In genomic region chr16:2784536-2785100, GRCh38 we compare ENCODE assay signal across 8 cellular contexts. TPM values are rescaled to one million over a fixed set of nuclear protein-coding genes. Genes with fewer than 3 reads are reported as not detected.
A peak's percentile ranks its signal among the peaks of the same experiment; 100 is the strongest.
DNase-seq lines count a peak whose midpoint lies in the region; ATAC-seq, FAIRE-seq and TF ChIP-seq lines count a peak whose summit lies in the region.
"Had no signal": no experiment of that assay in that cellular context is flagged by ENCODE, and none has a peak within 500 bp of the region (broad histone marks: within the 10 kb centered on the region; RNA-seq: fewer than 3 reads in every experiment).

No MANE protein-coding gene starts in this region.

- CTCF ChIA-PET in CD8-positive, alpha-beta T cell (lab: Charles Lee): interaction anchor here (1.4 to 2.1 kb wide), 3 partner anchors 11 to 84 kb away, joined by 3 to 8 read pairs (median 7); no protein-coding TSS in a partner anchor
- CTCF ChIA-PET in IMR-90 (lab: Yijun Ruan, JAX) (no interaction called here), H1 (lab: Charles Lee; ENCODE audit: partially characterized antibody) (interaction anchor here (0.6 to 1.7 kb wide), 8 partner anchors 16 to 533 kb away, joined by 3 to 7 read pairs (median 4); no protein-coding TSS in a partner anchor)

- H3K56ac ChIP-seq in IMR-90 (ENCODE audit: extremely low read depth, insufficient read depth, low read length) (no peak overlapping the region), H1 (replicated peaks; ENCODE audit: insufficient read length, low read depth, low read length) (no peak overlapping the region)

- H2BK120ac ChIP-seq in IMR-90 (ENCODE audit: low read depth, low read length): no peak overlapping the region
- H2BK120ac ChIP-seq in H1 (replicated peaks; ENCODE audit: low read depth, low read length): no peak overlapping the region

- peak overlapping the region; percentile 18 for H3K27ac Mint-ChIP-seq in CD8-positive, alpha-beta T cell

- no peak for TF ChIP-seq POLR2A in IMR-90 (IDR thresholded peaks at IDR 0.05; ENCODE audit: low read depth, low read length)
- no peak for TF ChIP-seq POLR2A in H1 (IDR thresholded peaks at IDR 0.05; ENCODE audit: control extremely low read depth in 1 of 2, low read depth in 2 of 2, low read length in 2 of 2)

- no peak for DNase-seq in CD8-positive, alpha-beta T cell
- DNase-seq in IMR-90: no peak
- no peak for DNase-seq in H1 (ENCODE audit: low read depth in 1 of 2, low spot score in 2 of 2)
- peak; percentile 64 for DNase-seq in posterior vena cava (ENCODE audit: low spot score)
- DNase-seq in glomerular visceral epithelial cell (ENCODE audit: extremely low spot score): no peak
- no peak for DNase-seq in small intestine

- H4K5ac ChIP-seq in IMR-90 (ENCODE audit: low read depth, low read length): no peak overlapping the region
- no peak overlapping the region for H4K5ac ChIP-seq in H1 (ENCODE audit: insufficient read length, low read depth, low read length)

- 30% methylated on average over 7 of the region's 15 CpGs; no CpG with 5 or more reads in 1 of the 2 experiments for WGBS in IMR-90 (ENCODE audit: extremely low coverage in 2 of 2, insufficient read length in 1 of 2), 2 experiments
- 80% methylated on average over 14 of the region's 15 CpGs; no CpG with 5 or more reads in 1 of the 2 experiments for WGBS in H1 (ENCODE audit: extremely low coverage in 1 of 2, insufficient coverage in 1 of 2, insufficient read length in 1 of 2, insufficient replicate concordance in 2 of 2, low coverage in 1 of 2, low lambda C conversion rate in 2 of 2, missing lambda C conversion rate in 1 of 2), 2 experiments
- 34 to 50% (median 45%) methylated on average over 15 of the region's 15 CpGs for WGBS in small intestine, 3 donors

- no peak overlapping the region for H3K9ac ChIP-seq in IMR-90 (ENCODE audit: low read depth, low read length)
- no peak overlapping the region; a peak in 1 of 7 replicates for H3K9ac ChIP-seq in H1 (replicated peaks in 1 of 4; ENCODE audit: extremely low read depth in 1 of 4, low read depth in 3 of 4, low read length in 3 of 4)

- ATAC-seq in CD8-positive, alpha-beta T cell: no peak
- ATAC-seq in IMR-90 (ENCODE audit: low read depth): no peak
- no peak for ATAC-seq in HG03439 (IDR thresholded peaks at IDR 0.05; ENCODE audit: unreplicated experiment)

- H3K4me1 Mint-ChIP-seq in CD8-positive, alpha-beta T cell (ENCODE audit: low read depth): peaks cover 9% of the 10 kb centered on the region

- FAIRE-seq in H1 (lab: Jason Lieb, UNC) (no peak), small intestine (lab: Jason Lieb, UNC) (no peak)

- no peaks in the 10 kb centered on the region for H3K36me3 Mint-ChIP-seq in CD8-positive, alpha-beta T cell

- H3K79me1 ChIP-seq in IMR-90 (ENCODE audit: low read depth in 1 of 2, low read length in 2 of 2): no peaks in the 10 kb centered on the region
- no peaks in the 10 kb centered on the region; the same call in 1 of the 2 replicates for H3K79me1 ChIP-seq in H1 (ENCODE audit: low read depth, low read length)

- H2BK12ac ChIP-seq in H1 (ENCODE audit: low read depth, low read length): no peak overlapping the region

- H2BK15ac ChIP-seq in IMR-90 (ENCODE audit: low read depth, low read length): no peak overlapping the region
- H2BK15ac ChIP-seq in H1 (ENCODE audit: low read length): no peak overlapping the region

- TF ChIP-seq CTCF in CD8-positive, alpha-beta T cell (IDR thresholded peaks at IDR 0.05): no peak
- TF ChIP-seq CTCF in IMR-90 (conservative IDR thresholded peaks at IDR 0.05; ENCODE audit: low read depth, low read length) (no peak), H1 (IDR thresholded peaks at IDR 0.05; ENCODE audit: control extremely low read depth in 1 of 3, insufficient read depth in 1 of 3, low read depth in 1 of 3, low read length in 3 of 3) (no peak)

- H3K9me3 Mint-ChIP-seq in CD8-positive, alpha-beta T cell: no peaks in the 10 kb centered on the region

- H2AFZ ChIP-seq in IMR-90 (replicated peaks; ENCODE audit: low read length, poor library complexity) (peak overlapping the region; percentile 41), H1 (ENCODE audit: low read length) (no peak overlapping the region)

- peaks cover 7% of the 10 kb centered on the region for H3K27me3 Mint-ChIP-seq in CD8-positive, alpha-beta T cell (ENCODE audit: low read depth)

- H4K91ac ChIP-seq in IMR-90 (ENCODE audit: insufficient read depth, low read depth, low read length) (no peak overlapping the region), H1 (replicated peaks; ENCODE audit: insufficient read length, low read length) (no peak overlapping the region)

- no peaks in the 10 kb centered on the region for H3K9me3 ChIP-seq in CD8-positive, alpha-beta T cell (ENCODE audit: low read length)
- H3K9me3 ChIP-seq in IMR-90 (ENCODE audit: control insufficient read depth, insufficient read depth, low read length) (no peaks in the 10 kb centered on the region), H1 (ENCODE audit: insufficient read depth in 2 of 2, low read depth in 1 of 2, low read length in 1 of 2) (no peaks in the 10 kb centered on the region), small intestine (ENCODE audit: control insufficient read depth, low read depth) (no peaks in the 10 kb centered on the region)

- TF ChIP-seq EP300 in H1 (IDR thresholded peaks at IDR 0.05; ENCODE audit: borderline replicate concordance in 1 of 2, low read depth in 2 of 2, low read length in 2 of 2): no peak

- H4K8ac ChIP-seq in IMR-90 (ENCODE audit: low read depth in 2 of 2, low read length in 2 of 2) (no peak overlapping the region), H1 (ENCODE audit: extremely low read depth, insufficient read depth, low read length) (peak overlapping the region; percentile 68; the same call in 1 of the 2 replicates)

- H2BK20ac ChIP-seq in IMR-90 (ENCODE audit: low read depth, low read length) (no peak overlapping the region), H1 (ENCODE audit: low read length) (no peak overlapping the region)

- H3K27ac ChIP-seq in CD8-positive, alpha-beta T cell (ENCODE audit: low read depth, low read length): no peak overlapping the region
- H3K27ac ChIP-seq in IMR-90 (ENCODE audit: insufficient read depth, low read length) (no peak overlapping the region), H1 (ENCODE audit: low read depth, low read length) (no peak overlapping the region), small intestine (ENCODE audit: low read depth in 1 of 2, low read length in 1 of 2) (no peak overlapping the region)

- H3K4me1 ChIP-seq in CD8-positive, alpha-beta T cell (ENCODE audit: insufficient read depth, low read length): peaks cover 16% of the 10 kb centered on the region
- H3K4me1 ChIP-seq in IMR-90 (ENCODE audit: control insufficient read depth, insufficient read depth, low read length): no peaks in the 10 kb centered on the region
- H3K4me1 ChIP-seq in H1 (replicated peaks in 1 of 4; ENCODE audit: control insufficient read depth in 3 of 4, insufficient read depth in 4 of 4, low read length in 3 of 4): peaks cover 0 to 3% (median 2%) of the 10 kb centered on the region in 4 experiments; a peak in 1 of 7 replicates
- no peaks in the 10 kb centered on the region for H3K4me1 ChIP-seq in small intestine (ENCODE audit: control insufficient read depth in 2 of 2, insufficient read depth in 1 of 2, low read depth in 1 of 2, low read length in 1 of 2)

- H3K36me3 ChIP-seq in CD8-positive, alpha-beta T cell (ENCODE audit: insufficient read depth, low read length): no peaks in the 10 kb centered on the region
- H3K36me3 ChIP-seq in IMR-90 (ENCODE audit: control insufficient read depth, insufficient read depth, low read length) (no peaks in the 10 kb centered on the region), H1 (ENCODE audit: control insufficient read depth in 2 of 4, insufficient read depth in 4 of 4, low read length in 3 of 4) (no peaks in the 10 kb centered on the region), small intestine (ENCODE audit: control insufficient read depth in 2 of 2, insufficient read depth in 2 of 2, low read length in 2 of 2) (no peaks in the 10 kb centered on the region)

- intact Hi-C loops in CD8-positive, alpha-beta T cell (cut with DNase I, micrococcal nuclease): no loop called here
- intact Hi-C loops in IMR-90 (cut with micrococcal nuclease): no loop called here
- intact Hi-C loops in posterior vena cava (cut with DNase I): no loop called here

- H3K23me2 ChIP-seq in H1 (ENCODE audit: low read depth, low read length): no peaks in the 10 kb centered on the region; the same call in 1 of the 2 replicates

- H4K20me1 ChIP-seq in IMR-90 (ENCODE audit: insufficient read depth, low read length) (no peaks in the 10 kb centered on the region), H1 (replicated peaks in 1 of 2; ENCODE audit: control insufficient read depth in 1 of 2, insufficient read depth in 2 of 2, low read length in 2 of 2) (no peaks in the 10 kb centered on the region)

- peak overlapping the region; percentile 86 for H3K4me3 Mint-ChIP-seq in CD8-positive, alpha-beta T cell

- H3K27me3 ChIP-seq in CD8-positive, alpha-beta T cell (ENCODE audit: insufficient read depth, low read length): no peaks in the 10 kb centered on the region
- H3K27me3 ChIP-seq in IMR-90 (ENCODE audit: control insufficient read depth, insufficient read depth, low read length) (peaks cover 55% of the 10 kb centered on the region), H1 (replicated peaks in 1 of 4; ENCODE audit: control insufficient read depth in 3 of 4, extremely low read depth in 1 of 4, insufficient read depth in 3 of 4, low read length in 3 of 4) (peaks cover 0 to 3% (median 0%) of the 10 kb centered on the region in 4 experiments; a peak in 2 of 7 replicates), small intestine (ENCODE audit: control insufficient read depth in 2 of 2, insufficient read depth in 2 of 2, low read length in 2 of 2) (peaks cover 2 to 13% of the 10 kb centered on the region in 2 donors)

- H3K4me3 ChIP-seq in CD8-positive, alpha-beta T cell (ENCODE audit: low read depth, low read length): peak overlapping the region; percentile 46
- no peak overlapping the region for H3K4me3 ChIP-seq in IMR-90 (ENCODE audit: insufficient read depth, low read depth, low read length)
- no peak overlapping the region; a peak in 1 of 8 replicates for H3K4me3 ChIP-seq in H1 (ENCODE audit: extremely low read depth in 1 of 4, insufficient read depth in 2 of 4, low read depth in 3 of 4, low read length in 4 of 4)
- no peak overlapping the region for H3K4me3 ChIP-seq in small intestine (ENCODE audit: low read depth in 1 of 2, low read length in 2 of 2)

- no peak overlapping the region for H2AK5ac ChIP-seq in IMR-90 (ENCODE audit: low read depth, low read length)
- no peak overlapping the region for H2AK5ac ChIP-seq in H1 (ENCODE audit: low read depth, low read length)

- H3K18ac ChIP-seq in IMR-90 (ENCODE audit: low read depth, low read length) (no peak overlapping the region), H1 (ENCODE audit: extremely low read depth, low read length) (no peak overlapping the region)

- H3K14ac ChIP-seq in IMR-90 (replicated peaks; ENCODE audit: low read depth, low read length) (no peak overlapping the region), H1 (ENCODE audit: insufficient read length) (no peak overlapping the region)

- H3K4me2 ChIP-seq in IMR-90 (ENCODE audit: low read depth, low read length): no peak overlapping the region
- H3K4me2 ChIP-seq in H1 (ENCODE audit: insufficient read depth in 1 of 2, low read depth in 2 of 2, low read length in 2 of 2): no peak overlapping the region; a peak in 1 of 4 replicates

- dilution Hi-C loops in IMR-90 (cut with HindIII; ENCODE audit: low sequenced_read_pairs, unreplicated experiment): no loop called here

- no peaks in the 10 kb centered on the region for H3K79me2 ChIP-seq in H1 (ENCODE audit: control insufficient read depth in 1 of 2, insufficient read depth in 2 of 2, low read length in 2 of 2)

- POLR2A ChIA-PET in CD8-positive, alpha-beta T cell (lab: Charles Lee): interaction anchor here (0.6 to 1.1 kb wide), 3 partner anchors 134 to 1484 kb away, joined by 3 to 4 read pairs (median 4); no protein-coding TSS in a partner anchor
- POLR2A ChIA-PET in IMR-90 (lab: Charles Lee; ENCODE audit: unreplicated experiment): interaction anchor here (0.5 kb wide), 1 partner anchor 102 kb away, joined by 4 read pairs; the partner anchor contains the start of gene KCTD5
- POLR2A ChIA-PET in H1 (lab: Charles Lee; ENCODE audit: partially characterized antibody): interaction anchor here (0.5 to 2.8 kb wide), 12 partner anchors 7 to 818 kb away, joined by 3 to 28 read pairs (median 4); partner anchors contain the start of genes ELOB, RNF151 and SRRM2

- no peaks in the 10 kb centered on the region for H3K9me1 ChIP-seq in IMR-90 (ENCODE audit: insufficient read depth, low read length)

- no peak overlapping the region for H2AK9ac ChIP-seq in IMR-90 (replicated peaks; ENCODE audit: low read depth, low read length, poor library complexity)

- no peak overlapping the region for H3K4ac ChIP-seq in IMR-90 (ENCODE audit: low read depth, low read length)
- H3K4ac ChIP-seq in H1 (replicated peaks; ENCODE audit: insufficient read length, low read depth, low read length): no peak overlapping the region

- H2BK5ac ChIP-seq in IMR-90 (ENCODE audit: low read depth, low read length, poor library complexity, severe bottlenecking): no peak overlapping the region
- H2BK5ac ChIP-seq in H1 (ENCODE audit: low read depth, low read length): no peak overlapping the region

- in situ Hi-C loops in IMR-90 (cut with MboI; ENCODE audit: low sequenced_read_pairs): no loop called here

- no TSS peak for BruUV-seq in IMR-90 (replicated peaks; lab: Mats Ljungman, UMichigan)

- no peak overlapping the region for H3K23ac ChIP-seq in IMR-90 (ENCODE audit: low read depth, low read length)
- H3K23ac ChIP-seq in H1 (ENCODE audit: insufficient read length): no peak overlapping the region

- TF ChIP-seq RAD21 in IMR-90 (IDR thresholded peaks at IDR 0.05; ENCODE audit: low read length): no peak
- no peak for TF ChIP-seq RAD21 in H1 (IDR thresholded peaks at IDR 0.05 in 1 of 2, conservative IDR thresholded peaks at IDR 0.05 in 1 of 2; ENCODE audit: low read depth in 2 of 2, low read length in 2 of 2)

RNA-seq across cellular contexts. Expression of gene PRSS33, which starts 2.7 kb away (rescaled TPM):
- total RNA-seq in CD8-positive, alpha-beta T cell: not detected
- total RNA-seq in IMR-90 (2012; rRNA removed) (not detected in 2 replicates), posterior vena cava (not detected)
- polyA plus RNA-seq in IMR-90 (2012; rRNA removed) (not detected in 2 replicates), H1 (2011; rRNA removed) (0.09 and 0.17 TPM in 2 replicates), small intestine (not detected)
- not detected in 2 replicates for polyA plus RNA-seq in IMR-90 (2012; cell fraction: cytosol; rRNA removed)
- polyA plus RNA-seq in IMR-90 (2012; cell fraction: nucleus; rRNA removed; ENCODE audit: low replicate concordance): not detected in 2 replicates
- total RNA-seq in H1 (2021; fragmentation: NEBNext Ultra II Directional; extraction: Animal tissue kit (Norgen Biotek cat#: 25700)): not detected in 2 replicates
- polyA plus RNA-seq in H1 (2011; cell fraction: cytosol; rRNA removed): 0.16 TPM
- 0.37 TPM for polyA plus RNA-seq in H1 (2011; cell fraction: nucleus; rRNA removed)
- polyA plus RNA-seq in H1 (2012, experiment 1 of 2): not detected in 4 replicates
- 0.13 TPM for polyA plus RNA-seq in H1 (2012, experiment 2 of 2)
- polyA plus RNA-seq in H1 (2013, experiment 1 of 2): 0.12 TPM
- polyA plus RNA-seq in H1 (2013, experiment 2 of 2): 0.02 TPM
- not detected in 2 replicates for polyA minus RNA-seq in H1 (2011; rRNA and poly(A)+ RNA removed)
- polyA minus RNA-seq in H1 (2011; cell fraction: cytosol; rRNA and poly(A)+ RNA removed): not detected
- not detected for polyA minus RNA-seq in H1 (2011; cell fraction: nucleus; rRNA and poly(A)+ RNA removed)
- total RNA-seq: Daoy had no signal

RNA-seq across cellular contexts. Expression of gene ELOB, which starts 7.5 kb away (rescaled TPM):
- 10 to 100 TPM; 70.3 to 71.5 TPM for total RNA-seq in CD8-positive, alpha-beta T cell
- 225 and 5,859 TPM in 2 replicates for total RNA-seq in IMR-90 (2012; rRNA removed)
- 442 and 481 TPM in 2 replicates for polyA plus RNA-seq in IMR-90 (2012; rRNA removed)
- polyA plus RNA-seq in IMR-90 (2012; cell fraction: cytosol; rRNA removed): 442 and 479 TPM in 2 replicates
- polyA plus RNA-seq in IMR-90 (2012; cell fraction: nucleus; rRNA removed; ENCODE audit: low replicate concordance): 142 and 174 TPM in 2 replicates
- 237 and 248 TPM in 2 replicates for total RNA-seq in H1 (2021; fragmentation: NEBNext Ultra II Directional; extraction: Animal tissue kit (Norgen Biotek cat#: 25700))
- polyA plus RNA-seq in H1 (2011; rRNA removed): 1,357 and 1,702 TPM in 2 replicates
- 705 TPM for polyA plus RNA-seq in H1 (2011; cell fraction: cytosol; rRNA removed)
- polyA plus RNA-seq in H1 (2011; cell fraction: nucleus; rRNA removed): 474 TPM
- polyA plus RNA-seq in H1 (2012, experiment 1 of 2): 292 to 520 TPM (median 401 TPM) in 4 replicates
- 2,300 TPM for polyA plus RNA-seq in H1 (2012, experiment 2 of 2)
- 136 TPM for polyA plus RNA-seq in H1 (2013, experiment 1 of 2)
- polyA plus RNA-seq in H1 (2013, experiment 2 of 2): 134 TPM
- polyA minus RNA-seq in H1 (2011; rRNA and poly(A)+ RNA removed): 86.0 and 133 TPM in 2 replicates
- 98.0 TPM for polyA minus RNA-seq in H1 (2011; cell fraction: cytosol; rRNA and poly(A)+ RNA removed)
- polyA minus RNA-seq in H1 (2011; cell fraction: nucleus; rRNA and poly(A)+ RNA removed): 84.9 TPM
- 100 to 1,000 TPM; 182 to 196 TPM for total RNA-seq in posterior vena cava
- polyA plus RNA-seq in small intestine: 100 to 1,000 TPM; 376 to 718 (median 417) TPM

RNA-seq across cellular contexts. Expression of gene PRSS41, which starts 13.7 kb away (rescaled TPM):
- not detected for total RNA-seq in CD8-positive, alpha-beta T cell
- total RNA-seq in IMR-90 (2012; rRNA removed): not detected in 2 replicates
- not detected in 2 replicates for polyA plus RNA-seq in IMR-90 (2012; rRNA removed)
- not detected in 2 replicates for polyA plus RNA-seq in IMR-90 (2012; cell fraction: cytosol; rRNA removed)
- not detected in 2 replicates for polyA plus RNA-seq in IMR-90 (2012; cell fraction: nucleus; rRNA removed; ENCODE audit: low replicate concordance)
- not detected in 2 replicates for total RNA-seq in H1 (2021; fragmentation: NEBNext Ultra II Directional; extraction: Animal tissue kit (Norgen Biotek cat#: 25700))
- polyA plus RNA-seq in H1 (2011; rRNA removed): not detected in 2 replicates
- not detected for polyA plus RNA-seq in H1 (2011; cell fraction: cytosol; rRNA removed)
- polyA plus RNA-seq in H1 (2011; cell fraction: nucleus; rRNA removed): 0.10 TPM
- not detected in 4 replicates for polyA plus RNA-seq in H1 (2012, experiment 1 of 2)
- not detected for polyA plus RNA-seq in H1 (2012, experiment 2 of 2)
- not detected for polyA plus RNA-seq in H1 (2013, experiment 1 of 2)
- polyA plus RNA-seq in H1 (2013, experiment 2 of 2): not detected
- polyA minus RNA-seq in H1 (2011; rRNA and poly(A)+ RNA removed): not detected in 2 replicates
- polyA minus RNA-seq in H1 (2011; cell fraction: cytosol; rRNA and poly(A)+ RNA removed): not detected
- polyA minus RNA-seq in H1 (2011; cell fraction: nucleus; rRNA and poly(A)+ RNA removed): not detected
- total RNA-seq in posterior vena cava: not detected
- not detected for polyA plus RNA-seq in small intestine
- total RNA-seq: Daoy had no signal

RNA-seq across cellular contexts. Expression of gene SRRM2, which starts 32.2 kb away (rescaled TPM):
- total RNA-seq in CD8-positive, alpha-beta T cell: 1,000 to 10,000 TPM; 1,249 to 1,283 TPM
- total RNA-seq in IMR-90 (2012; rRNA removed): 20.3 and 21.1 TPM in 2 replicates
- polyA plus RNA-seq in IMR-90 (2012; rRNA removed): 300 and 301 TPM in 2 replicates
- polyA plus RNA-seq in IMR-90 (2012; cell fraction: cytosol; rRNA removed): 57.1 and 150 TPM in 2 replicates
- polyA plus RNA-seq in IMR-90 (2012; cell fraction: nucleus; rRNA removed; ENCODE audit: low replicate concordance): 949 and 1,549 TPM in 2 replicates
- 563 and 579 TPM in 2 replicates for total RNA-seq in H1 (2021; fragmentation: NEBNext Ultra II Directional; extraction: Animal tissue kit (Norgen Biotek cat#: 25700))
- 300 and 654 TPM in 2 replicates for polyA plus RNA-seq in H1 (2011; rRNA removed)
- polyA plus RNA-seq in H1 (2011; cell fraction: cytosol; rRNA removed): 295 TPM
- 2,432 TPM for polyA plus RNA-seq in H1 (2011; cell fraction: nucleus; rRNA removed)
- 719 to 870 TPM (median 834 TPM) in 4 replicates for polyA plus RNA-seq in H1 (2012, experiment 1 of 2)
- 118 TPM for polyA plus RNA-seq in H1 (2012, experiment 2 of 2)
- 837 TPM for polyA plus RNA-seq in H1 (2013, experiment 1 of 2)
- 754 TPM for polyA plus RNA-seq in H1 (2013, experiment 2 of 2)
- polyA minus RNA-seq in H1 (2011; rRNA and poly(A)+ RNA removed): 129 and 194 TPM in 2 replicates
- polyA minus RNA-seq in H1 (2011; cell fraction: cytosol; rRNA and poly(A)+ RNA removed): 277 TPM
- polyA minus RNA-seq in H1 (2011; cell fraction: nucleus; rRNA and poly(A)+ RNA removed): 360 TPM
- 100 to 1,000 TPM; 320 to 360 TPM for total RNA-seq in posterior vena cava
- polyA plus RNA-seq in small intestine: 100 to 1,000 TPM; 329 to 655 (median 391) TPM

RNA-seq across cellular contexts. Expression of gene PRSS21, which starts 32.4 kb away (rescaled TPM):
- 1 to 10 TPM; 1.4 to 2.5 TPM for total RNA-seq in CD8-positive, alpha-beta T cell
- total RNA-seq in IMR-90 (2012; rRNA removed) (not detected in 2 replicates), posterior vena cava (not detected)
- polyA plus RNA-seq in IMR-90 (2012; rRNA removed) (0.21 and 0.47 TPM in 2 replicates), H1 (2011; rRNA removed) (0.76 and 1.4 TPM in 2 replicates), small intestine (under 1 TPM in 1 of 3 donors, not detected in 2; 0.19 TPM)
- polyA plus RNA-seq in IMR-90 (2012; cell fraction: cytosol; rRNA removed): 0.26 and 0.41 TPM in 2 replicates
- polyA plus RNA-seq in IMR-90 (2012; cell fraction: nucleus; rRNA removed; ENCODE audit: low replicate concordance): 0.57 and 0.59 TPM in 2 replicates
- total RNA-seq in H1 (2021; fragmentation: NEBNext Ultra II Directional; extraction: Animal tissue kit (Norgen Biotek cat#: 25700)): 1.0 and 2.7 TPM in 2 replicates
- polyA plus RNA-seq in H1 (2011; cell fraction: cytosol; rRNA removed): 0.98 TPM
- polyA plus RNA-seq in H1 (2011; cell fraction: nucleus; rRNA removed): 3.6 TPM
- 0.54 to 1.2 TPM (median 0.81 TPM) in 3 of 4 replicates, not detected in the other for polyA plus RNA-seq in H1 (2012, experiment 1 of 2)
- polyA plus RNA-seq in H1 (2012, experiment 2 of 2): 0.51 TPM
- 1.2 TPM for polyA plus RNA-seq in H1 (2013, experiment 1 of 2)
- polyA plus RNA-seq in H1 (2013, experiment 2 of 2): 0.96 TPM
- polyA minus RNA-seq in H1 (2011; rRNA and poly(A)+ RNA removed): 0.32 TPM in 1 of 2 replicates, not detected in the other
- polyA minus RNA-seq in H1 (2011; cell fraction: cytosol; rRNA and poly(A)+ RNA removed): 1.8 TPM
- 3.7 TPM for polyA minus RNA-seq in H1 (2011; cell fraction: nucleus; rRNA and poly(A)+ RNA removed)
- total RNA-seq: Daoy had no signal
